In genomic region chr22:23268877-23269276, GRCh38 we compare ENCODE assay signal across 2 cellular contexts.
TF ChIP-seq lines count a peak whose summit lies in the region.

No MANE protein-coding gene starts in this region.

TF ChIP-seq in HEK293, 187 proteins besides CTCF, POLR2A, EP300 and RAD21 (continued from another document):
- no peak for TF ChIP-seq ZNF280C (tag by site-specific recombination; IDR thresholded peaks at IDR 0.05)
- TF ChIP-seq ZNF664 (tag by site-specific recombination; IDR thresholded peaks at IDR 0.05): no peak
- TF ChIP-seq GLIS1 (tag by site-specific recombination; IDR thresholded peaks at IDR 0.05): no peak
- TF ChIP-seq WT1 (tag by site-specific recombination; IDR thresholded peaks at IDR 0.05): no peak

TF ChIP-seq in K562, 482 proteins besides CTCF, POLR2A, EP300 and RAD21 (continued from another document):
- 0 out of 4 replicates have a peak, but pooled peaks of 1 of the 2 experiments have one; percentile 8 for TF ChIP-seq SIX5 (IDR thresholded peaks at IDR 0.05; ENCODE audit: borderline replicate concordance in 1 of 2, insufficient read depth in 1 of 2, low read depth in 1 of 2, low read length in 2 of 2)
- 0 out of 2 replicates have a peak, but pooled peaks have one; percentile 6 for TF ChIP-seq POLR2AphosphoS5 (IDR thresholded peaks at IDR 0.05; ENCODE audit: control insufficient read depth, insufficient read depth, low read depth, low read length)
- no peak for TF ChIP-seq CBFA2T3 (IDR thresholded peaks at IDR 0.05)
- no peak for TF ChIP-seq ZNF79 (CRISPR knock-in tag; IDR thresholded peaks at IDR 0.05; ENCODE audit: low read depth)
- no peak for TF ChIP-seq MTA3 (IDR thresholded peaks at IDR 0.05; ENCODE audit: borderline replicate concordance)
- 0 out of 2 replicates have a peak, but pooled peaks have one; percentile 10 for TF ChIP-seq CEBPZ (IDR thresholded peaks at IDR 0.05; ENCODE audit: borderline replicate concordance, low read depth, low read length)
- no peak for TF ChIP-seq ARNT (IDR thresholded peaks at IDR 0.05)
- no peak for TF ChIP-seq FOXK1 (CRISPR knock-in tag; IDR thresholded peaks at IDR 0.05; ENCODE audit: borderline replicate concordance)
- no peak for TF ChIP-seq ZNF507 (tag; conservative IDR thresholded peaks at IDR 0.05)
- TF ChIP-seq HCFC1 (IDR thresholded peaks at IDR 0.05; ENCODE audit: low read depth, low read length): 0 out of 2 replicates have a peak, but pooled peaks have one; percentile 2
- no peak for TF ChIP-seq KAT2B (IDR thresholded peaks at IDR 0.05; ENCODE audit: low read depth, low read length)
- TF ChIP-seq E2F4 (CRISPR knock-in tag; IDR thresholded peaks at IDR 0.05; ENCODE audit: low read depth): no peak
- no peak for TF ChIP-seq U2AF1 (optimal IDR thresholded peaks at IDR 0.05; ENCODE audit: low read depth, low read length)
- TF ChIP-seq BRF1 (IDR thresholded peaks at IDR 0.05; ENCODE audit: borderline replicate concordance, extremely low read depth, insufficient read length): no peak
- TF ChIP-seq YY1 (IDR thresholded peaks at IDR 0.05; ENCODE audit: borderline replicate concordance in 1 of 3, control insufficient read depth in 1 of 3, extremely low read depth in 1 of 3, insufficient read depth in 3 of 3, insufficient read length in 1 of 3, insufficient replicate concordance in 2 of 3, low read depth in 1 of 3, low read length in 2 of 3): peak in 1 of 3 experiments; percentile 3
- TF ChIP-seq ZNF134 (CRISPR knock-in tag; conservative IDR thresholded peaks at IDR 0.05): no peak
- TF ChIP-seq ZNF707 (CRISPR knock-in tag; conservative IDR thresholded peaks at IDR 0.05): no peak
- 0 out of 2 replicates have a peak, but pooled peaks have one; percentile 20 for TF ChIP-seq ZKSCAN1 (IDR thresholded peaks at IDR 0.05; ENCODE audit: low read depth, low read length)
- peak; percentile 48; the same call in 1 of the 2 replicates for TF ChIP-seq GTF2F1 (IDR thresholded peaks at IDR 0.05; ENCODE audit: low read depth, low read length)
- TF ChIP-seq TBL1XR1 (IDR thresholded peaks at IDR 0.05; ENCODE audit: low read length in 2 of 2): 0 out of 4 replicates have a peak, but pooled peaks of 1 of the 2 experiments have one; percentile 20
- no peak for TF ChIP-seq ETS1 (conservative IDR thresholded peaks at IDR 0.05; ENCODE audit: control insufficient read depth, low read depth, low read length)
- TF ChIP-seq BHLHE40 (IDR thresholded peaks at IDR 0.05; ENCODE audit: low read length): no peak
- no peak for TF ChIP-seq SREBF2 (CRISPR knock-in tag; IDR thresholded peaks at IDR 0.05)
- TF ChIP-seq ASH1L (IDR thresholded peaks at IDR 0.05; ENCODE audit: borderline replicate concordance, low read depth, partially characterized antibody): no peak
- TF ChIP-seq TFE3 (CRISPR knock-in tag; IDR thresholded peaks at IDR 0.05): no peak
- TF ChIP-seq ZNF212 (CRISPR knock-in tag; IDR thresholded peaks at IDR 0.05): no peak
- TF ChIP-seq EP400 (IDR thresholded peaks at IDR 0.05): no peak
- TF ChIP-seq E2F8 (IDR thresholded peaks at IDR 0.05; ENCODE audit: low read depth, partially characterized antibody): no peak
- TF ChIP-seq SMAD1 (IDR thresholded peaks at IDR 0.05; ENCODE audit: low read depth, low read length, partially characterized antibody): peak; percentile 16
- no peak for TF ChIP-seq FIP1L1 (IDR thresholded peaks at IDR 0.05; ENCODE audit: low read depth, low read length, poor library complexity, severe bottlenecking)
- no peak for TF ChIP-seq NFYB (IDR thresholded peaks at IDR 0.05; ENCODE audit: extremely low read depth, insufficient read length)
- no peak for TF ChIP-seq EZH2 (IDR thresholded peaks at IDR 0.05; ENCODE audit: borderline replicate concordance, low read depth, low read length)
- no peak for TF ChIP-seq ZNF76 (CRISPR knock-in tag; IDR thresholded peaks at IDR 0.05; ENCODE audit: borderline replicate concordance)
- no peak for TF ChIP-seq SRSF7 (optimal IDR thresholded peaks at IDR 0.05; ENCODE audit: low read depth, low read length)
- TF ChIP-seq SMAD2 (IDR thresholded peaks at IDR 0.05; ENCODE audit: low read depth, low read length): 0 out of 2 replicates have a peak, but pooled peaks have one; percentile 3
- no peak for TF ChIP-seq KDM4B (IDR thresholded peaks at IDR 0.05; ENCODE audit: borderline replicate concordance in 2 of 2, low read depth in 1 of 2)
- no peak for TF ChIP-seq PATZ1 (CRISPR knock-in tag; IDR thresholded peaks at IDR 0.05; ENCODE audit: borderline replicate concordance)
